ENCODE assay signal across 15 cellular contexts in genomic region chr18:55264108-55264507, GRCh38.
A peak's percentile ranks its signal among the peaks of the same experiment; 100 is the strongest.
DNase-seq lines count a peak whose midpoint lies in the region; ATAC-seq, FAIRE-seq and TF ChIP-seq lines count a peak whose summit lies in the region.
"Had no signal": no experiment of that assay in that cellular context is flagged by ENCODE, and none has a peak within 500 bp of the region (broad histone marks: within the 10 kb centered on the region; RNA-seq: fewer than 3 reads in every experiment).

No MANE protein-coding gene starts in this region.

- peak; percentile 19 for ATAC-seq in GM18868 (IDR thresholded peaks at IDR 0.05; ENCODE audit: unreplicated experiment)
- ATAC-seq: gastroesophageal sphincter had no signal

- FAIRE-seq in D721Med (lab: Jason Lieb, UNC) = no peak

- H3K9me3 Mint-ChIP-seq in nephron progenitor cell = no peaks in the 10 kb centered on the region
- H3K9me3 Mint-ChIP-seq: CD4-positive, CD25-positive, alpha-beta regulatory T cell; naive B cell had no signal

- no peaks in the 10 kb centered on the region for H3K27me3 Mint-ChIP-seq in nephron progenitor cell (ENCODE audit: low read depth, poor library complexity)
- H3K27me3 Mint-ChIP-seq: CD4-positive, CD25-positive, alpha-beta regulatory T cell; naive B cell had no signal

- no peaks in the 10 kb centered on the region for H3K27me3 ChIP-seq in dorsolateral prefrontal cortex
- H3K27me3 ChIP-seq: gastroesophageal sphincter had no signal

- H3K4me3 ChIP-seq in dorsolateral prefrontal cortex = peak overlapping the region in 1 of 59 donors; percentile 9
- H3K4me3 ChIP-seq: gastroesophageal sphincter had no signal

- peak overlapping the region; percentile 24 for H3K4me3 Mint-ChIP-seq in nephron progenitor cell
- H3K4me3 Mint-ChIP-seq: CD4-positive, CD25-positive, alpha-beta regulatory T cell had no signal

- intact Hi-C loops in dorsolateral prefrontal cortex (cut with DNase I) = no loop called here

- peaks cover 42% of the 10 kb centered on the region for H3K4me1 Mint-ChIP-seq in nephron progenitor cell

- TF ChIP-seq CTCF in dorsolateral prefrontal cortex (IDR thresholded peaks at IDR 0.05 in 54 of 56, conservative IDR thresholded peaks at IDR 0.05 in 2 of 56; ENCODE audit: low read depth in 1 of 56, partially characterized antibody in 56 of 56) (no peak), nephron progenitor cell (IDR thresholded peaks at IDR 0.05) (no peak), D721Med (IDR thresholded peaks at IDR 0.05; ENCODE audit: insufficient read depth, missing control alignments) (no peak)

- H3K27ac ChIP-seq in dorsolateral prefrontal cortex = peak overlapping the region in 50 of 59 donors; percentile 1 to 82 (median 58)

- H3K27ac Mint-ChIP-seq in nephron progenitor cell = peak overlapping the region; percentile 87
- H3K27ac Mint-ChIP-seq: CD4-positive, CD25-positive, alpha-beta regulatory T cell had no signal

- H3K36me3 Mint-ChIP-seq in nephron progenitor cell (ENCODE audit: low read depth) = peaks cover 74% of the 10 kb centered on the region
- H3K36me3 Mint-ChIP-seq: CD4-positive, CD25-positive, alpha-beta regulatory T cell had no signal

- DNase-seq in NCI-H2196 (lab: John Stamatoyannopoulos, UW; ENCODE audit: unreplicated experiment) (peak; percentile 28), dorsolateral prefrontal cortex (no peak), nephron progenitor cell (peak; percentile 11), D721Med (ENCODE audit: insufficient read length, low spot score) (no peak), 8988T (no peak), NCI-H526 (lab: John Stamatoyannopoulos, UW) (no peak), T-helper 9 cell (no peak)
- DNase-seq: activated CD4-positive, alpha-beta T cell treated with anti-CD3 and anti-CD28 coated beads for 48 hours; CD4-positive, CD25-positive, alpha-beta regulatory T cell; naive B cell; NCI-H1048; SHP77; stimulated activated CD4-positive, alpha-beta T cell treated with anti-CD3 and anti-CD28 coated beads, Interleukin-4, amount 100 ng/mL, for 1 hour had no signal

Comparison
In these comparisons a context has a peak if more than half of its experiments do, and no peak if none do; other contexts are left out.
1. DNase-seq: peak in NCI-H2196 (single experiment) and nephron progenitor cell (single experiment); none in dorsolateral prefrontal cortex (0 of 10), D721Med (single experiment), 8988T (single experiment), NCI-H526 (0 of 2) and T-helper 9 cell (single experiment).